In genomic region chr2:120320318-120320851, GRCh38 we compare ENCODE assay signal across 24 cellular contexts. TPM values are rescaled to one million over a fixed set of nuclear protein-coding genes. Genes with fewer than 3 reads are reported as not detected.
DNase-seq lines count a peak whose midpoint lies in the region; ATAC-seq and TF ChIP-seq lines count a peak whose summit lies in the region.
"Had no signal": no experiment of that assay in that cellular context is flagged by ENCODE, and none has a peak within 500 bp of the region (broad histone marks: within the 10 kb centered on the region; RNA-seq: fewer than 3 reads in every experiment).

No MANE protein-coding gene starts in this region.

- no peak for ATAC-seq in heart right ventricle
- ATAC-seq: activated naive CD4-positive, alpha-beta T cell treated with anti-CD3 and anti-CD28 coated beads, Interleukin-2, amount 50 U/mL, for 72 hours; left ventricle myocardium superior had no signal

- POLR2A ChIA-PET in A673 (lab: Charles Lee; ENCODE audit: low non-redundant PET): no interaction called here

- H3K27me3 Mint-ChIP-seq in endothelial cell (ENCODE audit: unreplicated experiment): peaks cover 20% of the 10 kb centered on the region

- no peaks in the 10 kb centered on the region for H3K27me3 ChIP-seq in A673 (replicated peaks; ENCODE audit: insufficient read depth, low read depth, low read length, poor library complexity)
- peaks cover 0 to 23% (median 0%) of the 10 kb centered on the region in 7 donors for H3K27me3 ChIP-seq in heart right ventricle
- H3K27me3 ChIP-seq: Peyer's patch had no signal

- peak overlapping the region; percentile 57 for H3K27ac Mint-ChIP-seq in endothelial cell (ENCODE audit: unreplicated experiment)
- H3K27ac Mint-ChIP-seq: activated naive CD4-positive, alpha-beta T cell treated with anti-CD3 and anti-CD28 coated beads, Interleukin-2, amount 50 U/mL, for 72 hours; mesothelial cell of epicardium; naive B cell had no signal

- no peaks in the 10 kb centered on the region for H3K9me3 ChIP-seq in A673 (ENCODE audit: low read depth, low read length, poor library complexity, severe bottlenecking)
- H3K9me3 ChIP-seq in heart right ventricle: no peaks in the 10 kb centered on the region
- H3K9me3 ChIP-seq: HAP-1, Peyer's patch had no signal

- H3K36me3 Mint-ChIP-seq in endothelial cell (ENCODE audit: low read depth, unreplicated experiment): no peaks in the 10 kb centered on the region
- H3K36me3 Mint-ChIP-seq: activated naive CD4-positive, alpha-beta T cell treated with anti-CD3 and anti-CD28 coated beads, Interleukin-2, amount 50 U/mL, for 72 hours; mesothelial cell of epicardium had no signal

- no TSS peak for BruUV-seq in A673 (replicated peaks; lab: Mats Ljungman, UMichigan)

- peaks cover 31% of the 10 kb centered on the region for H3K4me1 Mint-ChIP-seq in endothelial cell (ENCODE audit: unreplicated experiment)
- H3K4me1 Mint-ChIP-seq: naive B cell had no signal

- peak; percentile 40 for DNase-seq in NCI-H82 (lab: John Stamatoyannopoulos, UW)
- no peak for DNase-seq in NCI-H82 treated with DMSO at 0.1 percent for 48 hours (lab: John Stamatoyannopoulos, UW; ENCODE audit: unreplicated experiment)
- DNase-seq in endothelial cell (ENCODE audit: low spot score): no peak
- DNase-seq in myocyte (ENCODE audit: low read depth): peak; percentile 63
- DNase-seq in A673 (ENCODE audit: low spot score): no peak
- no peak for DNase-seq in NCI-H1417 treated with DMSO at 0.1 percent for 48 hours (lab: John Stamatoyannopoulos, UW)
- DNase-seq in heart right ventricle: no peak
- no peak for DNase-seq in kidney tubule cell (ENCODE audit: low spot score)
- DNase-seq: 8988T; activated CD4-positive, alpha-beta T cell treated with anti-CD3 and anti-CD28 coated beads for 48 hours; Calu3; effector CD8-positive, alpha-beta T cell; left ventricle myocardium superior; naive B cell; NCI-H1105; NCI-H2029; NCI-H526; SIG-M5; stimulated activated naive CD4-positive, alpha-beta T cell had no signal

- no peak overlapping the region for H3K4me3 ChIP-seq in A673 (ENCODE audit: low read depth, low read length, poor library complexity, severe bottlenecking)
- H3K4me3 ChIP-seq in heart right ventricle: no peak overlapping the region
- H3K4me3 ChIP-seq: HAP-1, Peyer's patch had no signal

- intact Hi-C loops in A673 (cut with micrococcal nuclease; ENCODE audit: unreplicated experiment): no loop called here
- intact Hi-C loops in heart right ventricle (cut with DNase I): no loop called here

- no peak overlapping the region for H3K27ac ChIP-seq in A673 (ENCODE audit: low read depth, low read length, poor library complexity, severe bottlenecking)
- no peak overlapping the region for H3K27ac ChIP-seq in heart right ventricle
- H3K27ac ChIP-seq: Peyer's patch had no signal

- CTCF ChIA-PET in A673 (lab: Charles Lee): no interaction called here

- no peak overlapping the region for H3K4me3 Mint-ChIP-seq in endothelial cell (ENCODE audit: unreplicated experiment)
- H3K4me3 Mint-ChIP-seq: mesothelial cell of epicardium, naive B cell had no signal

- H3K9me3 Mint-ChIP-seq in endothelial cell (ENCODE audit: unreplicated experiment): no peaks in the 10 kb centered on the region
- H3K9me3 Mint-ChIP-seq: activated naive CD4-positive, alpha-beta T cell treated with anti-CD3 and anti-CD28 coated beads, Interleukin-2, amount 50 U/mL, for 72 hours; mesothelial cell of epicardium; naive B cell had no signal

- H3K36me3 ChIP-seq in A673 (ENCODE audit: insufficient read depth, low read length, poor library complexity, severe bottlenecking) (no peaks in the 10 kb centered on the region), heart right ventricle (no peaks in the 10 kb centered on the region)
- H3K36me3 ChIP-seq: HAP-1, Peyer's patch had no signal

- H3K4me1 ChIP-seq in A673 (ENCODE audit: insufficient read depth, low read length, poor library complexity, severe bottlenecking) (no peaks in the 10 kb centered on the region), heart right ventricle (peaks cover 19 to 37% (median 28%) of the 10 kb centered on the region in 9 donors)
- H3K4me1 ChIP-seq: HAP-1, Peyer's patch had no signal

- TF ChIP-seq CTCF in endothelial cell (IDR thresholded peaks at IDR 0.05; ENCODE audit: unreplicated experiment): no peak
- no peak for TF ChIP-seq CTCF in A673 (conservative IDR thresholded peaks at IDR 0.05; ENCODE audit: low read depth, low read length)
- TF ChIP-seq CTCF in heart right ventricle (IDR thresholded peaks at IDR 0.05): no peak

- 83 to 84% methylated on average over 10 of the region's 10 CpGs for WGBS in heart right ventricle, 2 donors

RNA-seq across cellular contexts. Expression of gene INHBB, which starts 25.6 kb away (rescaled TPM):
- total RNA-seq in endothelial cell (ENCODE audit: unreplicated experiment) (4.7 TPM), myocyte (0.27 and 0.36 TPM in 2 replicates), A673 (2021) (0.09 TPM in 2 replicates), heart right ventricle (1 to 10 TPM in 9 of 10 donors, under 1 TPM in 1; 0.89 to 9.2 (median 2.5) TPM)
- polyA plus RNA-seq in myocyte (2012): 15.1 TPM
- polyA plus RNA-seq in heart right ventricle: 1 to 10 TPM; 3.6 to 5.9 TPM
- total RNA-seq: activated CD8-positive, alpha-beta memory T cell treated with anti-CD3 and anti-CD28 coated beads for 36 hours; activated naive CD4-positive, alpha-beta T cell treated with anti-CD3 and anti-CD28 coated beads, Interleukin-2, amount 50 U/mL, for 72 hours; Calu3; mesothelial cell of epicardium had no signal

Comparison
In these comparisons a context has a peak if more than half of its experiments do, and no peak if none do; other contexts are left out.
1. DNase-seq: peak in NCI-H82 (single experiment) and myocyte (single experiment); none in NCI-H82 treated with DMSO at 0.1 percent for 48 hours (single experiment), endothelial cell (single experiment), A673 (single experiment), NCI-H1417 treated with DMSO at 0.1 percent for 48 hours (single experiment), heart right ventricle (0 of 2) and kidney tubule cell (single experiment).